Comparison of ENCODE assay signal across 8 cellular contexts in genomic region chr20:37527638-37528441, GRCh38. TPM values are rescaled to one million over a fixed set of nuclear protein-coding genes. Genes with fewer than 3 reads are reported as not detected.
DNase-seq lines count a peak whose midpoint lies in the region; ATAC-seq, FAIRE-seq and TF ChIP-seq lines count a peak whose summit lies in the region.

A gene with protein sequence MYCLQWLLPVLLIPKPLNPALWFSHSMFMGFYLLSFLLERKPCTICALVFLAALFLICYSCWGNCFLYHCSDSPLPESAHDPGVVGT (minus strand): TSS chr20:37527876. CDS start chr20:37519174, 8,702 bp downstream.

- H3K27me3 ChIP-seq in colonic mucosa = no peaks in the 10 kb centered on the region

- H3K4me3 ChIP-seq in colonic mucosa = peak within 1 kb of the TSS; percentile 100

- CTCF ChIA-PET in activated CD4-positive, alpha-beta T cell treated with anti-CD3 and anti-CD28 coated beads, Interleukin-2, amount 10 ng/mL, durations not matched to agents 7 days and 5 days (lab: Charles Lee) = interaction anchor here (1.0 kb wide), 1 partner anchor 15 kb away, joined by 3 read pairs; no protein-coding TSS in a partner anchor

- DNase-seq in AML-193 (lab: John Stamatoyannopoulos, UW) (peak; percentile 82 to 86), GM19239 (ENCODE audit: insufficient read length, low spot score) (peak; percentile 94), NCI-H526 treated with DMSO at 0.1 percent for 48 hours (lab: John Stamatoyannopoulos, UW) (peak; percentile 93), colonic mucosa (peak; percentile 92), left kidney (ENCODE audit: low read depth, low spot score) (peak; percentile 96)
- DNase-seq in activated CD4-positive, alpha-beta T cell treated with anti-CD3 and anti-CD28 coated beads, Interleukin-2, amount 10 ng/mL, durations not matched to agents 7 days and 5 days = peak; percentile 94
- peak; percentile 91 for DNase-seq in stimulated activated CD4-positive, alpha-beta T cell treated with anti-CD3 and anti-CD28 coated beads, Interleukin-1b, Interleukin-23, amount 100 ng/mL, for 48 hours

- intact Hi-C loops in colonic mucosa (cut with DNase I) = no loop called here

- no peak for TF ChIP-seq CTCF in colonic mucosa (IDR thresholded peaks at IDR 0.05)

- peaks cover 20% of the 10 kb centered on the region for H3K4me1 ChIP-seq in colonic mucosa

- peak; percentile 75 for ATAC-seq in HG03460 (IDR thresholded peaks at IDR 0.05; ENCODE audit: unreplicated experiment)

- FAIRE-seq in GM19239 (lab: Jason Lieb, UNC) = peak; percentile 79

- H3K36me3 ChIP-seq in colonic mucosa = no peaks in the 10 kb centered on the region

- H3K27me3 Mint-ChIP-seq in activated CD4-positive, alpha-beta T cell treated with anti-CD3 and anti-CD28 coated beads, Interleukin-2, amount 10 ng/mL, durations not matched to agents 7 days and 5 days = no peaks in the 10 kb centered on the region

- H3K27ac ChIP-seq in colonic mucosa = peak within 1 kb of the TSS; percentile 94

- peak within 1 kb of the TSS; percentile 80 for H3K4me3 Mint-ChIP-seq in activated CD4-positive, alpha-beta T cell treated with anti-CD3 and anti-CD28 coated beads, Interleukin-2, amount 10 ng/mL, durations not matched to agents 7 days and 5 days

- H3K27ac Mint-ChIP-seq in activated CD4-positive, alpha-beta T cell treated with anti-CD3 and anti-CD28 coated beads, Interleukin-2, amount 10 ng/mL, durations not matched to agents 7 days and 5 days = peak within 1 kb of the TSS; percentile 96

- peak within 1 kb of the TSS; percentile 94 to 97 for H3K9ac ChIP-seq in colonic mucosa (ENCODE audit: low read depth in 2 of 2, low read length in 2 of 2)

- H3K9me3 Mint-ChIP-seq in activated CD4-positive, alpha-beta T cell treated with anti-CD3 and anti-CD28 coated beads, Interleukin-2, amount 10 ng/mL, durations not matched to agents 7 days and 5 days = no peaks in the 10 kb centered on the region

- no peaks in the 10 kb centered on the region for H3K9me3 ChIP-seq in colonic mucosa

- POLR2A ChIA-PET in activated CD4-positive, alpha-beta T cell treated with anti-CD3 and anti-CD28 coated beads, Interleukin-2, amount 10 ng/mL, durations not matched to agents 7 days and 5 days (lab: Charles Lee) = no interaction called here

- no peaks in the 10 kb centered on the region for H3K36me3 Mint-ChIP-seq in activated CD4-positive, alpha-beta T cell treated with anti-CD3 and anti-CD28 coated beads, Interleukin-2, amount 10 ng/mL, durations not matched to agents 7 days and 5 days (ENCODE audit: low read depth)

- H3K4me1 Mint-ChIP-seq in activated CD4-positive, alpha-beta T cell treated with anti-CD3 and anti-CD28 coated beads, Interleukin-2, amount 10 ng/mL, durations not matched to agents 7 days and 5 days = peaks cover 44% of the 10 kb centered on the region

RNA-seq across cellular contexts. Expression of the gene that starts here (rescaled TPM):
- total RNA-seq in activated CD4-positive, alpha-beta T cell treated with anti-CD3 and anti-CD28 coated beads, Interleukin-2, amount 10 ng/mL, durations not matched to agents 7 days and 5 days = 10 to 100 TPM; 41.1 to 44.1 TPM
- 100 to 1,000 TPM in 1 of 2 donors, 10 to 100 TPM in 1; 87.2 to 103 TPM for total RNA-seq in colonic mucosa

Comparison
In these comparisons a context has a peak if more than half of its experiments do, and no peak if none do; other contexts are left out.
1. Peak in every context shown above with its lines: DNase-seq, ATAC-seq, H3K4me3 ChIP-seq and H3K27ac ChIP-seq.